In the genomic region with DNA sequence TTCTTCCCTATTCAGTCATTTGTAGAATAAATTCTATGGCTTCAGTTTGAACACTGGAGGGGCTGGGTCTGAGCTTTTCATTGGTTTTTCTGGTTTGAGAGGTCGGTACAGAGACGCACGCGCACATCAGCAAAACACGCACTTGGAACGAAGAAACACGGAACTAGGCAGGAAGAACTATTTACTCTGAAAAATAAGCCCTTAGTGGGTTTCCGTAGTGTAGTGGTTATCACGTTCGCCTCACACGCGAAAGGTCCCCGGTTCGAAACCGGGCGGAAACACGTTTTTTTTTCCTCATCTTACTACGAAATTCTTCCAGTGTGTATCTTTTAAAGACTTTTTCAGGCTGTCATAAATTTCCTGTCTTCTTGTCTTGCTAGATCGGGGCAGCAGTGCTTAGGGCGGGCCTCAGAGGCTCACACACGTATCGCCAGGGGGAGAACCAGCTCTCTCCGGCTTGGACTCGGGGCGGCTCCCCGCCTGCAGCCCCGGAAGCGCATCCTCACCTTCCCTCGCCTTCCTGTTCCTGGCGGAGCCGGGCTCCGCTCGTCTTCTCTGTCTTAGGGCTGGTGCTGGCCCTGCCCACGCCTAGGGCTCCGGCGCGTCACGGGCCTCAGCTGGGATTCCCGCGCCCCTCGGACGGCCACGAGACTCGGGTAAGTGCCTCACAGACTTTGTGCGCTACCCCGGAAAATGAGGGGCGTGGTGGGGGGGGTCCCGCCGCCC, we compare ENCODE assay signal across 8 cellular contexts. TPM values are rescaled to one million over a fixed set of nuclear protein-coding genes. Genes with fewer than 3 reads are reported as not detected.
DNase-seq lines count a peak whose midpoint lies in the region; TF ChIP-seq lines count a peak whose summit lies in the region.

A gene (plus strand): TSS at position 521 of the 726 bp plus-strand sequence. CDS start 6,841 bp downstream, outside the sequence.

- peak within 1 kb of the TSS; percentile 87 for H4K8ac ChIP-seq in mesenchymal stem cell (ENCODE audit: low read length)

- H3K9me3 ChIP-seq in CD8-positive, alpha-beta memory T cell (ENCODE audit: low read length), result no peaks in the 10 kb centered on the region
- H3K9me3 ChIP-seq in effector memory CD4-positive, alpha-beta T cell (ENCODE audit: control insufficient read depth, low read length), result no peaks in the 10 kb centered on the region
- H3K9me3 ChIP-seq in mesenchymal stem cell (ENCODE audit: control insufficient read depth, low read length), result no peaks in the 10 kb centered on the region

- H3K27ac Mint-ChIP-seq in CD8-positive, alpha-beta memory T cell, result peak within 1 kb of the TSS; percentile 92 to 99 (median 96)

- H2BK5ac ChIP-seq in mesenchymal stem cell (ENCODE audit: low read depth, low read length, poor library complexity, severe bottlenecking), result peak within 1 kb of the TSS; percentile 92

- CTCF ChIA-PET in CD8-positive, alpha-beta memory T cell (lab: Charles Lee), result interaction anchor here (0.7 to 2.0 kb wide), 20 partner anchors 9 to 210 kb away, joined by 3 to 13 read pairs (median 3); a partner anchor contains a TSS

- H3K23ac ChIP-seq in mesenchymal stem cell (ENCODE audit: low read length in 2 of 2), result no peak within 1 kb of the TSS

- H3K79me1 ChIP-seq in mesenchymal stem cell (replicated peaks; ENCODE audit: low read length, poor library complexity, severe bottlenecking), result peaks cover 2% of the 10 kb centered on the region

- peak within 1 kb of the TSS; percentile 88 for H3K4me3 ChIP-seq in CD8-positive, alpha-beta memory T cell (ENCODE audit: low read length)
- H3K4me3 ChIP-seq in effector memory CD4-positive, alpha-beta T cell (ENCODE audit: insufficient read depth, low read depth, low read length, poor library complexity, severe bottlenecking), result peak within 1 kb of the TSS; percentile 92
- peak within 1 kb of the TSS; percentile 65 to 92 for H3K4me3 ChIP-seq in mesenchymal stem cell (ENCODE audit: insufficient read depth in 1 of 2, low read depth in 1 of 2, low read length in 2 of 2)

- H3K27me3 ChIP-seq in CD8-positive, alpha-beta memory T cell (ENCODE audit: insufficient read depth, low read length, poor library complexity, severe bottlenecking), result no peaks in the 10 kb centered on the region
- H3K27me3 ChIP-seq in effector memory CD4-positive, alpha-beta T cell (replicated peaks; ENCODE audit: control insufficient read depth, insufficient read depth, low read length, poor library complexity, severe bottlenecking), result no peaks in the 10 kb centered on the region
- H3K27me3 ChIP-seq in mesenchymal stem cell (ENCODE audit: control insufficient read depth in 1 of 2, insufficient read depth in 1 of 2, low read length in 2 of 2), result no peaks in the 10 kb centered on the region

- peaks cover 0 to 4% (median 0%) of the 10 kb centered on the region in 5 donors for H3K9me3 Mint-ChIP-seq in CD8-positive, alpha-beta memory T cell

- no peak within 1 kb of the TSS for H2BK12ac ChIP-seq in mesenchymal stem cell (ENCODE audit: low read length in 2 of 2)

- peak within 1 kb of the TSS; percentile 83 to 91 for H3K4ac ChIP-seq in mesenchymal stem cell (ENCODE audit: low read depth in 1 of 2, low read length in 2 of 2)

- H2BK120ac ChIP-seq in mesenchymal stem cell (ENCODE audit: low read depth, low read length), result peak within 1 kb of the TSS; percentile 61

- no peak within 1 kb of the TSS for H3K14ac ChIP-seq in mesenchymal stem cell (ENCODE audit: low read length in 2 of 2)

- peaks cover 0 to 16% of the 10 kb centered on the region in 2 donors for H3K27me3 Mint-ChIP-seq in CD8-positive, alpha-beta memory T cell

- peaks cover 4 to 51% (median 5%) of the 10 kb centered on the region in 3 donors for H3K36me3 Mint-ChIP-seq in CD8-positive, alpha-beta memory T cell

- H3K18ac ChIP-seq in mesenchymal stem cell (ENCODE audit: low read depth in 1 of 2, low read length in 2 of 2), result peak within 1 kb of the TSS; percentile 65 to 96

- peak within 1 kb of the TSS; percentile 92 to 98 (median 94) for H3K4me3 Mint-ChIP-seq in CD8-positive, alpha-beta memory T cell

- peak within 1 kb of the TSS; percentile 87 for H4K91ac ChIP-seq in mesenchymal stem cell (ENCODE audit: low read length)

- peak within 1 kb of the TSS; percentile 86 for H3K4me2 ChIP-seq in mesenchymal stem cell (ENCODE audit: low read length, poor library complexity, severe bottlenecking)

- peak within 1 kb of the TSS; percentile 94 for H2AFZ ChIP-seq in mesenchymal stem cell (ENCODE audit: low read depth, low read length)

- peak within 1 kb of the TSS; percentile 98 for H2BK15ac ChIP-seq in mesenchymal stem cell (ENCODE audit: low read depth, poor library complexity, severe bottlenecking)

- peak; percentile 64 to 95 (median 90) for DNase-seq in CD8-positive, alpha-beta memory T cell
- peak; percentile 75 for DNase-seq in GM20000 (ENCODE audit: low spot score)
- DNase-seq in HS-5 (ENCODE audit: low read depth), result peak; percentile 90
- DNase-seq in NOMO-1 (lab: John Stamatoyannopoulos, UW; ENCODE audit: unreplicated experiment in 2 of 2), result peak; percentile 81 to 90
- DNase-seq in activated CD8-positive, alpha-beta memory T cell treated with anti-CD3 and anti-CD28 coated beads for 24 hours, result peak; percentile 93
- peak; percentile 71 to 76 (median 75) for DNase-seq in effector memory CD4-positive, alpha-beta T cell
- peak; percentile 95 for DNase-seq in mesenchymal stem cell
- DNase-seq in stimulated activated CD8-positive, alpha-beta memory T cell treated with anti-CD3 and anti-CD28 coated beads, Interleukin-12 subunit alpha, Interleukin-12 subunit beta, amount 100 ng/mL, for 4 hours (ENCODE audit: low read depth), result peak; percentile 65

- H3K4me1 ChIP-seq in CD8-positive, alpha-beta memory T cell (ENCODE audit: insufficient read depth, low read length), result peaks cover 43% of the 10 kb centered on the region
- H3K4me1 ChIP-seq in effector memory CD4-positive, alpha-beta T cell (ENCODE audit: control insufficient read depth, insufficient read depth, low read length, poor library complexity, severe bottlenecking), result peaks cover 11% of the 10 kb centered on the region
- peaks cover 10% of the 10 kb centered on the region for H3K4me1 ChIP-seq in mesenchymal stem cell (ENCODE audit: control insufficient read depth, insufficient read depth, low read depth, low read length)

- H3K9ac ChIP-seq in mesenchymal stem cell (ENCODE audit: low read length), result peak within 1 kb of the TSS; percentile 98

- under 1% methylated on average over 49 of the region's 49 CpGs for WGBS in mesenchymal stem cell

- peak within 1 kb of the TSS; percentile 89 for H3K27ac ChIP-seq in CD8-positive, alpha-beta memory T cell (ENCODE audit: low read depth, low read length)
- peak within 1 kb of the TSS; percentile 85 for H3K27ac ChIP-seq in effector memory CD4-positive, alpha-beta T cell (ENCODE audit: insufficient read depth, low read length, poor library complexity, severe bottlenecking)
- H3K27ac ChIP-seq in mesenchymal stem cell (ENCODE audit: low read length, poor library complexity, severe bottlenecking), result peak within 1 kb of the TSS; percentile 98

- H3K4me1 Mint-ChIP-seq in CD8-positive, alpha-beta memory T cell, result peaks cover 56 to 79% (median 72%) of the 10 kb centered on the region in 3 donors

- TF ChIP-seq CTCF in GM20000 (IDR thresholded peaks at IDR 0.05; ENCODE audit: extremely low read depth, missing control alignments), result no peak

- no peaks in the 10 kb centered on the region for H3K36me3 ChIP-seq in CD8-positive, alpha-beta memory T cell (ENCODE audit: insufficient read depth, low read length)
- H3K36me3 ChIP-seq in effector memory CD4-positive, alpha-beta T cell (ENCODE audit: control insufficient read depth, insufficient read depth, low read length), result peaks cover 4% of the 10 kb centered on the region
- H3K36me3 ChIP-seq in mesenchymal stem cell (ENCODE audit: control insufficient read depth in 1 of 2, insufficient read depth in 2 of 2, low read depth in 1 of 2, low read length in 2 of 2), result peaks cover 6 to 20% of the 10 kb centered on the region in 2 experiments

- POLR2A ChIA-PET in CD8-positive, alpha-beta memory T cell (lab: Charles Lee), result interaction anchor here (0.5 to 4.1 kb wide), 25 partner anchors 12 to 1334 kb away, joined by 3 to 43 read pairs (median 5); a partner anchor contains a TSS

- peak within 1 kb of the TSS; percentile 65 for H2AK5ac ChIP-seq in mesenchymal stem cell (ENCODE audit: low read length, severe bottlenecking)

RNA-seq across cellular contexts. Expression of the gene that starts here (rescaled TPM):
- 10 to 100 TPM; 90.0 to 91.4 TPM for total RNA-seq in CD8-positive, alpha-beta memory T cell
- polyA plus RNA-seq in CD8-positive, alpha-beta memory T cell, result 166 TPM
- polyA plus RNA-seq in mesenchymal stem cell (2013, experiment 1 of 2), result 34.2 TPM
- 32.7 TPM for polyA plus RNA-seq in mesenchymal stem cell (2013, experiment 2 of 2)

Comparison
In these comparisons a context has a peak if more than half of its experiments do, and no peak if none do; other contexts are left out.
1. Peak in every context shown above with its lines: DNase-seq, H3K4me3 ChIP-seq and H3K27ac ChIP-seq.